1 cellular context compared by ENCODE assay signal in genomic region chr1:18926315-18927081, GRCh38.
TF ChIP-seq lines count a peak whose summit lies in the region.

No MANE protein-coding gene starts in this region.

TF ChIP-seq in HCT116, 20 proteins besides CTCF, POLR2A, EP300 and RAD21:
- TF ChIP-seq REST (IDR thresholded peaks at IDR 0.05; ENCODE audit: low read depth) = no peak
- peak; percentile 86 for TF ChIP-seq TCF7L2 (IDR thresholded peaks at IDR 0.05; ENCODE audit: borderline replicate concordance, extremely low read depth, insufficient read depth, insufficient read length)
- peak; percentile 87 for TF ChIP-seq JUND (IDR thresholded peaks at IDR 0.05)
- TF ChIP-seq POLR2AphosphoS5 (IDR thresholded peaks at IDR 0.05; ENCODE audit: low read depth, low read length) = peak; percentile 84
- TF ChIP-seq EGR1 (IDR thresholded peaks at IDR 0.05; ENCODE audit: low read depth) = no peak; the same call in 1 of the 2 replicates
- TF ChIP-seq FOSL1 (IDR thresholded peaks at IDR 0.05; ENCODE audit: low read depth) = peak; percentile 85
- TF ChIP-seq SP1 (IDR thresholded peaks at IDR 0.05; ENCODE audit: low read depth) = peak; percentile 89
- TF ChIP-seq MAX (IDR thresholded peaks at IDR 0.05) = peak; percentile 69
- no peak for TF ChIP-seq ELF1 (IDR thresholded peaks at IDR 0.05; ENCODE audit: borderline replicate concordance, low read depth)
- no peak; the same call in 1 of the 2 replicates for TF ChIP-seq SRF (IDR thresholded peaks at IDR 0.05; ENCODE audit: low read depth)
- TF ChIP-seq SIN3A (IDR thresholded peaks at IDR 0.05; ENCODE audit: low read depth) = peak; percentile 84
- TF ChIP-seq ZFX (IDR thresholded peaks at IDR 0.05) = 0 out of 2 replicates have a peak, but pooled peaks have one; percentile 66
